8 cellular contexts compared by ENCODE assay signal in genomic region chr1:10032590-10033358, GRCh38. TPM values are rescaled to one million over a fixed set of nuclear protein-coding genes. Genes with fewer than 3 reads are reported as not detected.
DNase-seq lines count a peak whose midpoint lies in the region; ATAC-seq and TF ChIP-seq lines count a peak whose summit lies in the region.

TSS of gene UBE4B (plus strand) at chr1:10032958. CDS start at chr1:10033671, 713 bp downstream.

- peak within 1 kb of the TSS; percentile 77 to 91 for H3K4me3 ChIP-seq in SK-N-SH (ENCODE audit: low read depth in 2 of 2, low read length in 1 of 2)

- DNase-seq in GM10248 (ENCODE audit: extremely low spot score) (peak; percentile 99), NCI-H1048 (lab: John Stamatoyannopoulos, UW) (peak; percentile 96), SK-N-SH (peak; percentile 99), globus pallidus (ENCODE audit: low spot score) (peak; percentile 98), occipital lobe (lab: John Stamatoyannopoulos, UW) (peak; percentile 98)
- DNase-seq in activated naive CD4-positive, alpha-beta T cell treated with anti-CD3 and anti-CD28 coated beads, Interleukin-2, amount 50 U/mL, for 16 hours: peak; percentile 99

- TF ChIP-seq EP300 in SK-N-SH (IDR thresholded peaks at IDR 0.05; ENCODE audit: borderline replicate concordance in 1 of 2, low read depth in 1 of 2, low read length in 1 of 2): no peak

- peak within 1 kb of the TSS; percentile 82 for H3K9ac ChIP-seq in SK-N-SH

- WGBS in SK-N-SH (ENCODE audit: low lambda C conversion rate): 0% methylated on average over 14 of the region's 73 CpGs

- no peaks in the 10 kb centered on the region for H3K27me3 ChIP-seq in SK-N-SH (ENCODE audit: insufficient read depth)

- peaks cover 5 to 7% of the 10 kb centered on the region in 2 experiments; a peak in 3 of 4 replicates for H3K4me1 ChIP-seq in SK-N-SH (ENCODE audit: control insufficient read depth in 1 of 2, insufficient read depth in 2 of 2, low read depth in 1 of 2, low read length in 1 of 2)

- ATAC-seq in HG02588 (IDR thresholded peaks at IDR 0.05; ENCODE audit: unreplicated experiment): peak; percentile 96

- peak within 1 kb of the TSS; percentile 100 for H2AFZ ChIP-seq in SK-N-SH (ENCODE audit: low read depth)

- H4K20me1 ChIP-seq in SK-N-SH (ENCODE audit: insufficient read depth): peaks cover 7% of the 10 kb centered on the region

- peak; percentile 83 for TF ChIP-seq RAD21 in SK-N-SH (IDR thresholded peaks at IDR 0.05; ENCODE audit: low read length)

- no peaks in the 10 kb centered on the region for H3K9me3 ChIP-seq in SK-N-SH

- peaks cover 32% of the 10 kb centered on the region for H3F3A ChIP-seq in SK-N-SH (replicated peaks; ENCODE audit: insufficient read depth)

- POLR2A ChIA-PET in GM10248 (lab: Yijun Ruan, JAX): no interaction called here
- POLR2A ChIA-PET in SK-N-SH (lab: Yijun Ruan, JAX): interaction anchor here (1.2 to 1.4 kb wide), 2 partner anchors 89 to 122 kb away, joined by 5 read pairs; partner anchors contain the start of genes LZIC and NMNAT1

- H3K79me2 ChIP-seq in SK-N-SH (ENCODE audit: insufficient read depth): peaks cover 44% of the 10 kb centered on the region

- CTCF ChIA-PET in GM10248 (lab: Yijun Ruan, JAX) (interaction anchor here (1.0 to 2.1 kb wide), 5 partner anchors 10 to 155 kb away, joined by 3 to 4 read pairs (median 4); no protein-coding TSS in a partner anchor), SK-N-SH (lab: Yijun Ruan, JAX) (interaction anchor here (0.7 to 4.5 kb wide), 11 partner anchors 13 to 406 kb away, joined by 3 to 20 read pairs (median 3); no protein-coding TSS in a partner anchor)

- H3K27ac ChIP-seq in SK-N-SH (ENCODE audit: low read depth in 2 of 2, low read length in 1 of 2) (peak within 1 kb of the TSS; percentile 92 to 93), temporal lobe (ENCODE audit: low read depth, low read length) (peak within 1 kb of the TSS; percentile 94)

- no peaks in the 10 kb centered on the region for H3K9me2 ChIP-seq in SK-N-SH

- peak within 1 kb of the TSS; percentile 83 for H3K4me2 ChIP-seq in SK-N-SH

- TF ChIP-seq CTCF in GM10248 (IDR thresholded peaks at IDR 0.05; ENCODE audit: control extremely low read depth, extremely low read depth, low read depth, missing control alignments) (peak; percentile 85), SK-N-SH (IDR thresholded peaks at IDR 0.05) (peak; percentile 74)

- H3K36me3 ChIP-seq in SK-N-SH (replicated peaks in 1 of 2; ENCODE audit: control insufficient read depth in 1 of 2, insufficient read depth in 2 of 2, low read length in 1 of 2): peaks cover 0 to 14% of the 10 kb centered on the region in 2 experiments

TF ChIP-seq in SK-N-SH, 30 proteins besides CTCF, POLR2A, EP300 and RAD21 (continues in another document):
- no peak for TF ChIP-seq ZBTB33 (IDR thresholded peaks at IDR 0.05; ENCODE audit: borderline replicate concordance, low read depth)
- TF ChIP-seq RCOR1 (IDR thresholded peaks at IDR 0.05; ENCODE audit: low read length): peak; percentile 73; the same call in 1 of the 2 replicates
- TF ChIP-seq NFIC (IDR thresholded peaks at IDR 0.05; ENCODE audit: borderline replicate concordance): no peak
- peak; percentile 24; the same call in 1 of the 2 replicates for TF ChIP-seq PBX3 (IDR thresholded peaks at IDR 0.05)
- peak; percentile 47; the same call in 1 of the 2 replicates for TF ChIP-seq GABPA (IDR thresholded peaks at IDR 0.05; ENCODE audit: low read depth)
- TF ChIP-seq IRF3 (IDR thresholded peaks at IDR 0.05; ENCODE audit: low read depth, low read length): 0 out of 2 replicates have a peak, but pooled peaks have one; percentile 12
- no peak for TF ChIP-seq RXRA (IDR thresholded peaks at IDR 0.05; ENCODE audit: borderline replicate concordance, low read depth)
- TF ChIP-seq REST (IDR thresholded peaks at IDR 0.05; ENCODE audit: low read depth, low read length): no peak
- peak; percentile 53 for TF ChIP-seq CHD2 (IDR thresholded peaks at IDR 0.05; ENCODE audit: low read length, partially characterized antibody)
- no peak for TF ChIP-seq ELF1 (IDR thresholded peaks at IDR 0.05)
- peak; percentile 78 for TF ChIP-seq USF2 (IDR thresholded peaks at IDR 0.05; ENCODE audit: borderline replicate concordance, low read depth, low read length)
- no peak for TF ChIP-seq FOXJ3 (CRISPR knock-in tag; IDR thresholded peaks at IDR 0.05)
- TF ChIP-seq FOXM1 (IDR thresholded peaks at IDR 0.05; ENCODE audit: low read depth): no peak
- peak; percentile 90 for TF ChIP-seq MXI1 (IDR thresholded peaks at IDR 0.05; ENCODE audit: low read depth, low read length)
- TF ChIP-seq RFX5 (IDR thresholded peaks at IDR 0.05; ENCODE audit: low read length): 0 out of 2 replicates have a peak, but pooled peaks have one; percentile 56
- no peak for TF ChIP-seq GATA2 (CRISPR knock-in tag; IDR thresholded peaks at IDR 0.05)
- peak; percentile 94 for TF ChIP-seq SMC3 (IDR thresholded peaks at IDR 0.05; ENCODE audit: low read depth, low read length)
- peak; percentile 94 for TF ChIP-seq YY1 (IDR thresholded peaks at IDR 0.05; ENCODE audit: low read depth)
- peak; percentile 92 for TF ChIP-seq NRF1 (IDR thresholded peaks at IDR 0.05; ENCODE audit: low read depth, low read length)
- TF ChIP-seq JUND (IDR thresholded peaks at IDR 0.05): no peak

RNA-seq across cellular contexts. Expression of gene UBE4B, which starts in this region (rescaled TPM):
- polyA plus RNA-seq in SK-N-SH (2012; rRNA removed): 14.4 and 19.1 TPM in 2 replicates
- 13.1 and 13.7 TPM in 2 replicates for polyA plus RNA-seq in SK-N-SH (2012; cell fraction: cytosol; rRNA removed)
- 39.9 and 45.0 TPM in 2 replicates for polyA plus RNA-seq in SK-N-SH (2012; cell fraction: nucleus; rRNA removed)
- 35.4 TPM for total RNA-seq in occipital lobe
- total RNA-seq in temporal lobe: 33.2 TPM

Comparison
In these comparisons a context has a peak if more than half of its experiments do, and no peak if none do; other contexts are left out.
1. Peak in every context shown above with its lines: DNase-seq, ATAC-seq, H3K4me3 ChIP-seq and H3K27ac ChIP-seq.